In the genomic region with DNA sequence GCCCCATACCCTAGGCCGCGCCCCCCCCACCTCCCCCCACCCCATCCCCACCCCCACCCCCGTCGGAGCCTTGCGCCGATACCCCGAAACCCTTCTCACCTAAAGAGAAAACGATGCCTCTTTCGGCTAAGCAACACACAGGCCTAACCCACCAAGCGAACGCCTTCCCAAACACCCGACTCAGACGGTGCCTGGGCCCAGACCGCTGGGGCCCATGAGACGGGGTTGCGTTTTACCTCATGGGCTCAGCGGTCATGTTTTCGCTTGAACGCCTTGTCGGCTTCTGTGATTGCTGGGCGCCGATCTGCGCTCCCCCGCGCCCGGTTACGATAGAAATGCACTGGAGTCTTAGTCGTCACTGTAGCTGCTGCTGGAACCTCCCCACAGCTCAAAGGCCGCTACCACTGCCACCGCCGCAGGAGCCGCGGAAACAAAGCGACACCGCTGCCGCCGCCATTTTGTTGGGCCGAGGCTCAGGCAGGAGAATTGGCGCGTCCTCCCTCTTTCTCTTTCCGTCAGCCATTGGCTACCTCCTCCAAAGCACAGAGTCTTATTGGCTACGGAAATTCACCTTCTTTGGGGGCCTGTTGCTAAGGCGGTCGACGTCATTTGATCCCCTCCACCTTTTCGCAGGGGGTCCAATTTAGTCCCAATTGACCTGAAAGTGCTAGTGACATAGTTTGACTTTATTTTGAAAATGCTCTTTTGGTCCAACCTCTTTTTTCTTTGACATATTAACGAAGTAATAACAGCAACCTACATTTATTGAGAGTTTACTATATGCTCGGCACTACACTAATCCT, we compare ENCODE assay signal across 8 cellular contexts. TPM values are rescaled to one million over a fixed set of nuclear protein-coding genes. Genes with fewer than 3 reads are reported as not detected.
DNase-seq lines count a peak whose midpoint lies in the region; ATAC-seq and TF ChIP-seq lines count a peak whose summit lies in the region.

Gene ATRX, minus strand, starts transcription at position 471 of the 803 bp plus-strand sequence. Its CDS starts 215 bp downstream, at position 256.

- peak within 1 kb of the TSS; percentile 99 for H3K9ac ChIP-seq in HUES6 (ENCODE audit: low read length)

- H4K20me1 ChIP-seq in OCI-LY7 (ENCODE audit: insufficient read depth, low read length), result no peaks in the 10 kb centered on the region

- CTCF ChIA-PET in OCI-LY7 (lab: Charles Lee; ENCODE audit: unreplicated experiment), result interaction anchor here (0.6 kb wide), 1 partner anchor 276 kb away, joined by 4 read pairs; no protein-coding TSS in a partner anchor

- intact Hi-C loops in OCI-LY7 (cut with micrococcal nuclease; ENCODE audit: unreplicated experiment), result loop anchor here (10.0 kb wide), 1 partner anchor 109 kb away; the partner anchor contains the start of genes COX7B and MAGT1

- no peaks in the 10 kb centered on the region for H3K27me3 ChIP-seq in HUES6 (ENCODE audit: control insufficient read depth, insufficient read depth, low read length)

- POLR2A ChIA-PET in OCI-LY7 (lab: Charles Lee), result no interaction called here

- peak within 1 kb of the TSS; percentile 87 for H3K4me2 ChIP-seq in OCI-LY7 (ENCODE audit: low read length)

- H3K9me3 ChIP-seq in HUES6 (ENCODE audit: control insufficient read depth, insufficient read depth, low read depth, low read length) (peaks cover 4% of the 10 kb centered on the region; the same call in 1 of the 2 replicates), OCI-LY7 (ENCODE audit: low read length) (no peaks in the 10 kb centered on the region)

- TF ChIP-seq CTCF in OCI-LY7 (conservative IDR thresholded peaks at IDR 0.05; ENCODE audit: low read length) (no peak), epithelial cell of proximal tubule (conservative IDR thresholded peaks at IDR 0.05; ENCODE audit: low read depth, low read length) (no peak)

- H3K27ac ChIP-seq in HUES6 (ENCODE audit: low read depth, low read length), result peak within 1 kb of the TSS; percentile 96
- H3K27ac ChIP-seq in OCI-LY7 (ENCODE audit: low read depth, low read length, poor library complexity, severe bottlenecking), result peak within 1 kb of the TSS; percentile 81

- H3K9me2 ChIP-seq in OCI-LY7 (ENCODE audit: insufficient read depth, low read length), result no peaks in the 10 kb centered on the region

- ATAC-seq in GM21367 (IDR thresholded peaks at IDR 0.05; ENCODE audit: unreplicated experiment), result peak; percentile 92

- peak within 1 kb of the TSS; percentile 97 for H2AFZ ChIP-seq in OCI-LY7 (ENCODE audit: low read length)

- peaks cover 54% of the 10 kb centered on the region for H3K79me2 ChIP-seq in OCI-LY7 (ENCODE audit: insufficient read depth, low read depth, low read length)

- BruUV-seq in OCI-LY7 (replicated peaks; lab: Mats Ljungman, UMichigan), result no TSS peak

- peak; percentile 59 for DNase-seq in COR-L47 (lab: John Stamatoyannopoulos, UW)
- peak; percentile 89 for DNase-seq in OCI-LY7 (ENCODE audit: low spot score)
- peak; percentile 45 for DNase-seq in activated T-cell treated with anti-CD3 and anti-CD28 coated beads for 4 hours
- no peak for DNase-seq in epithelial cell of proximal tubule (ENCODE audit: low read depth)
- peak; percentile 66 for DNase-seq in mucosa of gallbladder (ENCODE audit: low spot score)
- DNase-seq in stimulated activated CD8-positive, alpha-beta memory T cell treated with anti-CD3 and anti-CD28 coated beads, Interleukin-4, amount 100 ng/mL, for 4 hours (ENCODE audit: low read depth in 2 of 2, low spot score in 1 of 2), result peak; percentile 36 to 53

- H3K36me3 ChIP-seq in HUES6 (ENCODE audit: control insufficient read depth, insufficient read depth, low read length) (no peaks in the 10 kb centered on the region), OCI-LY7 (ENCODE audit: insufficient read depth, low read length) (peaks cover 16% of the 10 kb centered on the region)

- H3K4me3 ChIP-seq in HUES6 (ENCODE audit: low read depth, low read length), result peak within 1 kb of the TSS; percentile 90
- H3K4me3 ChIP-seq in OCI-LY7 (ENCODE audit: low read depth, low read length, poor library complexity, severe bottlenecking), result peak within 1 kb of the TSS; percentile 91
- peak within 1 kb of the TSS; percentile 72 for H3K4me3 ChIP-seq in epithelial cell of proximal tubule (ENCODE audit: low read depth, low read length)

- H3K4me1 ChIP-seq in HUES6 (ENCODE audit: control insufficient read depth, insufficient read depth, low read length) (no peaks in the 10 kb centered on the region), OCI-LY7 (ENCODE audit: insufficient read depth, low read length, poor library complexity, severe bottlenecking) (peaks cover 16% of the 10 kb centered on the region)

RNA-seq across cellular contexts. Expression of gene ATRX, which starts in this region (rescaled TPM):
- total RNA-seq in OCI-LY7 (2014; rRNA removed; shearing (Covaris generic)), result 48.2 and 73.6 TPM in 2 replicates
- 65.0 and 66.3 TPM in 2 replicates for total RNA-seq in OCI-LY7 (2022)
- 32.2 and 35.3 TPM in 2 replicates for total RNA-seq in epithelial cell of proximal tubule
- total RNA-seq in mucosa of gallbladder, result 77.3 TPM
